Comparison of ENCODE assay signal across 2 cellular contexts in the genomic region with DNA sequence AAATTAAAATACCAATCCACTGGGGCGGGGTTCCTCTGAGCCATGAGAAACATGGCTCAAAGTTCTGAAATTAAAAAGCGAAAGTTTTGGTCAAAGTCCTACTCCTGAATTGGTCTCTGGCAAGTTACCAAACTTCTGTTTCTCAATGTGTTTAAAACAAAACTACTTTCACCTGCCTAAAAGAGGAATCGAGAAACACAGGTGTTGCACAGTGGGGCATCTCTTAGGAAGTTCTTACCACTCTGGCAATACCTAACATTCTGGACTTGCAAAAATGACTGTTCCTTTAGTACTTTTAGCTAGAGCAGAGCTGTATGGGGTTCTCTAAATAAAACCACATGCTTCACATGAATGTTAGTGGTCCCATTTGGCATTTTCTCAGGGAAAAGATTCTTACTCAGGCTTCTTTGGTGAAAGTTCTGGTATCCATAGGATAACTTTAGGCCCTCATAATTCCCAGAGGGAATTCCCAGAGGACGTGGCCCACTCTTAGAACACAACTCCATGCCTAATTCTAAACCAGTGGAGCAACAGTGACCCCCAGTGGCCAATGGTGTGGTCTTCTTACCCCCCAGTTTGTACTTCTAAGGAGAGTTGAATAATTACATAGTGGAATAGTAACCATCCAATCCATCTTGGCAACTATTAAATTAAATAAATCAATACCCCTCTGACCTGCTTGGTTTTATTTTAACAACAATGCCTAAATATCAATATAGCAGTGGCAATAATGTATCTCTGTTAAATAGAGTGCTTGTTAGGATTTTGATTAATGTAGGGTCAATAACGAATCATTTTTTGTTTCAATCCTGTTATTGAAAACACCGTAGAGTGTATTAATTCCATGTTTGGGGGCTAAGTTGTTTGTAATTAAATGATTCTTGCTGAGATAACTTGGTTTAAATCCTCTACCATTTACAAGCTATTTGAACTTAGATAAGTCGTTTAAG.
TF ChIP-seq lines count a peak whose summit lies in the region.

No MANE protein-coding gene starts in this region.

TF ChIP-seq in A549, 52 proteins besides CTCF, POLR2A, EP300 and RAD21 (continued from another document):
- TF ChIP-seq JUNB (IDR thresholded peaks at IDR 0.05) = no peak

TF ChIP-seq in HCT116, 20 proteins besides CTCF, POLR2A, EP300 and RAD21 (continued from another document):
- TF ChIP-seq, protein P1, sequence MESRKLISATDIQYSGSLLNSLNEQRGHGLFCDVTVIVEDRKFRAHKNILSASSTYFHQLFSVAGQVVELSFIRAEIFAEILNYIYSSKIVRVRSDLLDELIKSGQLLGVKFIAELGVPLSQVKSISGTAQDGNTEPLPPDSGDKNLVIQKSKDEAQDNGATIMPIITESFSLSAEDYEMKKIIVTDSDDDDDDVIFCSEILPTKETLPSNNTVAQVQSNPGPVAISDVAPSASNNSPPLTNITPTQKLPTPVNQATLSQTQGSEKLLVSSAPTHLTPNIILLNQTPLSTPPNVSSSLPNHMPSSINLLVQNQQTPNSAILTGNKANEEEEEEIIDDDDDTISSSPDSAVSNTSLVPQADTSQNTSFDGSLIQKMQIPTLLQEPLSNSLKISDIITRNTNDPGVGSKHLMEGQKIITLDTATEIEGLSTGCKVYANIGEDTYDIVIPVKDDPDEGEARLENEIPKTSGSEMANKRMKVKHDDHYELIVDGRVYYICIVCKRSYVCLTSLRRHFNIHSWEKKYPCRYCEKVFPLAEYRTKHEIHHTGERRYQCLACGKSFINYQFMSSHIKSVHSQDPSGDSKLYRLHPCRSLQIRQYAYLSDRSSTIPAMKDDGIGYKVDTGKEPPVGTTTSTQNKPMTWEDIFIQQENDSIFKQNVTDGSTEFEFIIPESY (IDR thresholded peaks at IDR 0.05; ENCODE audit: extremely low read depth, insufficient replicate concordance, low read length) = no peak
- TF ChIP-seq, protein P2, sequence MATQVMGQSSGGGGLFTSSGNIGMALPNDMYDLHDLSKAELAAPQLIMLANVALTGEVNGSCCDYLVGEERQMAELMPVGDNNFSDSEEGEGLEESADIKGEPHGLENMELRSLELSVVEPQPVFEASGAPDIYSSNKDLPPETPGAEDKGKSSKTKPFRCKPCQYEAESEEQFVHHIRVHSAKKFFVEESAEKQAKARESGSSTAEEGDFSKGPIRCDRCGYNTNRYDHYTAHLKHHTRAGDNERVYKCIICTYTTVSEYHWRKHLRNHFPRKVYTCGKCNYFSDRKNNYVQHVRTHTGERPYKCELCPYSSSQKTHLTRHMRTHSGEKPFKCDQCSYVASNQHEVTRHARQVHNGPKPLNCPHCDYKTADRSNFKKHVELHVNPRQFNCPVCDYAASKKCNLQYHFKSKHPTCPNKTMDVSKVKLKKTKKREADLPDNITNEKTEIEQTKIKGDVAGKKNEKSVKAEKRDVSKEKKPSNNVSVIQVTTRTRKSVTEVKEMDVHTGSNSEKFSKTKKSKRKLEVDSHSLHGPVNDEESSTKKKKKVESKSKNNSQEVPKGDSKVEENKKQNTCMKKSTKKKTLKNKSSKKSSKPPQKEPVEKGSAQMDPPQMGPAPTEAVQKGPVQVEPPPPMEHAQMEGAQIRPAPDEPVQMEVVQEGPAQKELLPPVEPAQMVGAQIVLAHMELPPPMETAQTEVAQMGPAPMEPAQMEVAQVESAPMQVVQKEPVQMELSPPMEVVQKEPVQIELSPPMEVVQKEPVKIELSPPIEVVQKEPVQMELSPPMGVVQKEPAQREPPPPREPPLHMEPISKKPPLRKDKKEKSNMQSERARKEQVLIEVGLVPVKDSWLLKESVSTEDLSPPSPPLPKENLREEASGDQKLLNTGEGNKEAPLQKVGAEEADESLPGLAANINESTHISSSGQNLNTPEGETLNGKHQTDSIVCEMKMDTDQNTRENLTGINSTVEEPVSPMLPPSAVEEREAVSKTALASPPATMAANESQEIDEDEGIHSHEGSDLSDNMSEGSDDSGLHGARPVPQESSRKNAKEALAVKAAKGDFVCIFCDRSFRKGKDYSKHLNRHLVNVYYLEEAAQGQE (IDR thresholded peaks at IDR 0.05; ENCODE audit: low read depth) = no peak
- TF ChIP-seq ELF1 (IDR thresholded peaks at IDR 0.05; ENCODE audit: borderline replicate concordance, low read depth) (no peak), SIN3A (IDR thresholded peaks at IDR 0.05; ENCODE audit: low read depth) (no peak), ZNF274 (IDR thresholded peaks at IDR 0.05; ENCODE audit: low read depth, low read length) (no peak), YY1 (IDR thresholded peaks at IDR 0.05; ENCODE audit: extremely low read depth, insufficient replicate concordance, low read depth, low read length) (no peak), EZH2phosphoT487 (IDR thresholded peaks at IDR 0.05; ENCODE audit: borderline replicate concordance) (no peak)
